19 cellular contexts compared by ENCODE assay signal in genomic region chr11:59891781-59892181, GRCh38. TPM values are rescaled to one million over a fixed set of nuclear protein-coding genes. Genes with fewer than 3 reads are reported as not detected.
DNase-seq lines count a peak whose midpoint lies in the region; TF ChIP-seq lines count a peak whose summit lies in the region.
"Had no signal": no experiment of that assay in that cellular context is flagged by ENCODE, and none has a peak within 500 bp of the region (broad histone marks: within the 10 kb centered on the region; RNA-seq: fewer than 3 reads in every experiment).

No MANE protein-coding gene starts in this region.

- H3K4me1 Mint-ChIP-seq in nephron progenitor cell, result peaks cover 16% of the 10 kb centered on the region
- H3K4me1 Mint-ChIP-seq: brain had no signal

- H3K9ac ChIP-seq in NT2/D1 (ENCODE audit: insufficient read length, low read depth) (no peak overlapping the region), trophoblast cell (ENCODE audit: low read length) (no peak overlapping the region)

- no peak overlapping the region for H3K23ac ChIP-seq in trophoblast cell (ENCODE audit: low read length)

- H3K14ac ChIP-seq in trophoblast cell (ENCODE audit: low read length), result no peak overlapping the region

- no peaks in the 10 kb centered on the region for H3K27me3 ChIP-seq in H7 (ENCODE audit: control insufficient read depth, insufficient read depth, low read length)
- no peaks in the 10 kb centered on the region for H3K27me3 ChIP-seq in NT2/D1 (ENCODE audit: insufficient read depth, insufficient read length)
- no peaks in the 10 kb centered on the region for H3K27me3 ChIP-seq in trophoblast cell (ENCODE audit: insufficient read depth, low read length)

- no peak overlapping the region for H3K4ac ChIP-seq in trophoblast cell (ENCODE audit: low read depth, low read length)

- no peak overlapping the region for H4K8ac ChIP-seq in trophoblast cell (ENCODE audit: low read depth, low read length)

- DNase-seq in H7 (peak; percentile 39), NT2/D1 (ENCODE audit: low read depth, low spot score) (peak; percentile 42), fibroblast of villous mesenchyme (ENCODE audit: low read depth) (peak; percentile 20), nephron progenitor cell (peak; percentile 56), trophoblast cell (no peak), T-helper 2 cell (no peak)
- DNase-seq in activated CD4-positive, alpha-beta T cell treated with anti-CD3 and anti-CD28 coated beads for 48 hours, result no peak
- DNase-seq in activated CD4-positive, alpha-beta T cell treated with anti-CD3 and anti-CD28 coated beads, Interleukin-2, amount 50 U/mL, for 4 hours, result no peak
- DNase-seq: activated naive CD4-positive, alpha-beta T cell treated with Interleukin-2 at 50 U/mL for 16 hours; DMS 273 treated with DMSO at 0.1 percent for 48 hours; effector CD4-positive, alpha-beta T cell; GOT3; IMR-90; NCI-H1105 had no signal

- no peak overlapping the region for H3K4me3 ChIP-seq in H7 (ENCODE audit: insufficient read depth, low read depth, low read length)
- no peak overlapping the region for H3K4me3 ChIP-seq in NT2/D1 (ENCODE audit: insufficient read length, low read depth)
- no peak overlapping the region for H3K4me3 ChIP-seq in fibroblast of villous mesenchyme (ENCODE audit: low read depth, low read length)
- no peak overlapping the region for H3K4me3 ChIP-seq in trophoblast cell (ENCODE audit: low read depth, low read length)
- H3K4me3 ChIP-seq: SK-N-MC had no signal

- no peaks in the 10 kb centered on the region for H3K79me2 ChIP-seq in trophoblast cell (ENCODE audit: control insufficient read depth, insufficient read depth, low read length, poor library complexity)

- TF ChIP-seq CTCF in fibroblast of villous mesenchyme (IDR thresholded peaks at IDR 0.05; ENCODE audit: insufficient read depth, low read depth, low read length) (no peak), nephron progenitor cell (IDR thresholded peaks at IDR 0.05) (no peak)

- H4K91ac ChIP-seq in trophoblast cell (ENCODE audit: low read depth, low read length), result no peak overlapping the region

- no peak overlapping the region for H3K4me2 ChIP-seq in trophoblast cell (ENCODE audit: low read length)

- H2BK120ac ChIP-seq in trophoblast cell (ENCODE audit: insufficient read depth, low read length, poor library complexity), result no peak overlapping the region

- H3K4me3 Mint-ChIP-seq in nephron progenitor cell, result peak overlapping the region; percentile 64
- H3K4me3 Mint-ChIP-seq: brain had no signal

- peak overlapping the region; percentile 25 for H3K27ac Mint-ChIP-seq in nephron progenitor cell

- no CpG with 5 or more reads among the region's 4 CpGs for WGBS in trophoblast cell (ENCODE audit: extremely low coverage, insufficient coverage, insufficient read length)

- H3K18ac ChIP-seq in trophoblast cell (ENCODE audit: low read length), result no peak overlapping the region

- H3K36me3 ChIP-seq in H7 (replicated peaks; ENCODE audit: control insufficient read depth, insufficient read depth, low read length) (no peaks in the 10 kb centered on the region), NT2/D1 (ENCODE audit: insufficient read depth, insufficient read length, low read length) (no peaks in the 10 kb centered on the region), trophoblast cell (ENCODE audit: control insufficient read depth in 1 of 2, insufficient read depth in 2 of 2, low read length in 2 of 2) (no peaks in the 10 kb centered on the region)

- H4K12ac ChIP-seq in trophoblast cell (ENCODE audit: low read depth, low read length), result no peak overlapping the region

- H2AFZ ChIP-seq in trophoblast cell (ENCODE audit: insufficient read depth, low read length, poor library complexity), result no peak overlapping the region

- peaks cover 47% of the 10 kb centered on the region for H3K9me3 Mint-ChIP-seq in nephron progenitor cell

- H3K27me3 Mint-ChIP-seq in nephron progenitor cell (ENCODE audit: low read depth, poor library complexity), result peaks cover 5% of the 10 kb centered on the region
- H3K27me3 Mint-ChIP-seq: brain had no signal

- H3K79me1 ChIP-seq in trophoblast cell (ENCODE audit: low read length), result no peaks in the 10 kb centered on the region

- H3K9me3 ChIP-seq in NT2/D1 (ENCODE audit: insufficient read depth, low read length), result 0 out of 2 replicates have a peak, but pooled peaks cover 3% of the 10 kb centered on the region
- no peaks in the 10 kb centered on the region for H3K9me3 ChIP-seq in trophoblast cell (ENCODE audit: insufficient read depth, low read depth, low read length)

- H3K4me1 ChIP-seq in NT2/D1 (ENCODE audit: insufficient read depth, insufficient read length), result peaks cover 3% of the 10 kb centered on the region
- no peaks in the 10 kb centered on the region for H3K4me1 ChIP-seq in trophoblast cell (ENCODE audit: control insufficient read depth in 1 of 2, insufficient read depth in 2 of 2, low read length in 2 of 2)

- H2BK12ac ChIP-seq in trophoblast cell (ENCODE audit: low read length), result no peak overlapping the region

- peaks cover 13% of the 10 kb centered on the region for H3K36me3 Mint-ChIP-seq in nephron progenitor cell (ENCODE audit: low read depth)
- H3K36me3 Mint-ChIP-seq: brain had no signal

- H2BK5ac ChIP-seq in trophoblast cell (ENCODE audit: low read depth, low read length, poor library complexity), result no peak overlapping the region

- no peak overlapping the region for H2AK5ac ChIP-seq in trophoblast cell (ENCODE audit: low read length)

- no peak overlapping the region for H3K27ac ChIP-seq in trophoblast cell (ENCODE audit: low read depth, low read length)
- H3K27ac ChIP-seq: SK-N-MC had no signal

RNA-seq across cellular contexts. Expression of gene OOSP3, which starts 13.2 kb away (rescaled TPM):
- total RNA-seq in H7 (2014; rRNA removed; shearing (Covaris generic)), result not detected in 2 replicates
- total RNA-seq in fibroblast of villous mesenchyme, result not detected in 2 replicates
- polyA plus RNA-seq in trophoblast cell (2013), result 0.07 TPM in 1 of 2 replicates, not detected in the other
- total RNA-seq: IMR-90, kidney epithelial cell, posterior vena cava had no signal
- polyA plus RNA-seq: BJ, IMR-90 had no signal

RNA-seq across cellular contexts. Expression of gene TCN1, which starts 25.5 kb away (rescaled TPM):
- total RNA-seq in H7 (2014; rRNA removed; shearing (Covaris generic)), result not detected in 2 replicates
- total RNA-seq in fibroblast of villous mesenchyme, result not detected in 2 replicates
- not detected in 2 replicates for polyA plus RNA-seq in trophoblast cell (2013)
- total RNA-seq: IMR-90, posterior vena cava had no signal
- polyA plus RNA-seq: BJ, IMR-90 had no signal

RNA-seq across cellular contexts. Expression of gene OOSP1, which starts 46.5 kb away (rescaled TPM):
- 0.22 TPM in 1 of 2 replicates, not detected in the other for total RNA-seq in H7 (2014; rRNA removed; shearing (Covaris generic))
- total RNA-seq in fibroblast of villous mesenchyme, result not detected in 2 replicates
- polyA plus RNA-seq in trophoblast cell (2013), result 0.10 TPM in 1 of 2 replicates, not detected in the other
- total RNA-seq: IMR-90, kidney epithelial cell, posterior vena cava had no signal
- polyA plus RNA-seq: BJ, IMR-90 had no signal

RNA-seq across cellular contexts. Expression of gene CBLIF, which starts 46.5 kb away (rescaled TPM):
- total RNA-seq in H7 (2014; rRNA removed; shearing (Covaris generic)), result not detected in 2 replicates
- not detected in 2 replicates for total RNA-seq in fibroblast of villous mesenchyme
- polyA plus RNA-seq in trophoblast cell (2013), result not detected in 2 replicates
- total RNA-seq: IMR-90, kidney epithelial cell, posterior vena cava had no signal
- polyA plus RNA-seq: BJ, IMR-90 had no signal

Comparison
In these comparisons a context has a peak if more than half of its experiments do, and no peak if none do; other contexts are left out.
1. DNase-seq: peak in H7 (single experiment), NT2/D1 (single experiment), fibroblast of villous mesenchyme (single experiment) and nephron progenitor cell (single experiment); none in trophoblast cell (0 of 2), T-helper 2 cell (0 of 5), activated CD4-positive, alpha-beta T cell treated with anti-CD3 and anti-CD28 coated beads for 48 hours (single experiment) and activated CD4-positive, alpha-beta T cell treated with anti-CD3 and anti-CD28 coated beads, Interleukin-2, amount 50 U/mL, for 4 hours (0 of 2).